Comparison of ENCODE assay signal across 15 cellular contexts in genomic region chr18:54880706-54881105, GRCh38. TPM values are rescaled to one million over a fixed set of nuclear protein-coding genes. Genes with fewer than 3 reads are reported as not detected.
DNase-seq lines count a peak whose midpoint lies in the region; ATAC-seq and TF ChIP-seq lines count a peak whose summit lies in the region.
"Had no signal": no experiment of that assay in that cellular context is flagged by ENCODE, and none has a peak within 500 bp of the region (broad histone marks: within the 10 kb centered on the region; RNA-seq: fewer than 3 reads in every experiment).

No MANE protein-coding gene starts in this region.

- peaks cover 1% of the 10 kb centered on the region for H3K27me3 Mint-ChIP-seq in activated CD8-positive, alpha-beta T cell treated with anti-CD3 and anti-CD28 coated beads for 36 hours

- WGBS in mesodermal cell (ENCODE audit: insufficient coverage in 2 of 2), 2 experiments: 80% methylated on average over 1 of the region's 1 CpG

- TF ChIP-seq CTCF in epithelial cell of esophagus (IDR thresholded peaks at IDR 0.05; ENCODE audit: insufficient read depth, low read depth, low read length, missing control alignments): no peak
- TF ChIP-seq CTCF in activated CD8-positive, alpha-beta T cell treated with anti-CD3 and anti-CD28 coated beads for 36 hours (IDR thresholded peaks at IDR 0.05): no peak

- TF ChIP-seq POLR2A in GM18505 (IDR thresholded peaks at IDR 0.05; ENCODE audit: borderline replicate concordance, extremely low read depth, insufficient read depth, insufficient read length): no peak

- H3K27ac ChIP-seq in mesodermal cell (ENCODE audit: low read depth, low read length, severe bottlenecking): peak overlapping the region; percentile 84
- H3K27ac ChIP-seq: neural progenitor cell, SK-N-MC had no signal

- H3K27ac Mint-ChIP-seq in activated CD8-positive, alpha-beta T cell treated with anti-CD3 and anti-CD28 coated beads for 36 hours: no peak overlapping the region
- H3K27ac Mint-ChIP-seq: CD14-positive monocyte had no signal

- H3K9me3 ChIP-seq in mesodermal cell (ENCODE audit: control insufficient read depth, low read length): no peaks in the 10 kb centered on the region

- intact Hi-C loops in activated CD8-positive, alpha-beta T cell treated with anti-CD3 and anti-CD28 coated beads for 36 hours (cut with micrococcal nuclease): no loop called here

- CTCF ChIA-PET in activated CD8-positive, alpha-beta T cell treated with anti-CD3 and anti-CD28 coated beads for 36 hours (lab: Charles Lee): no interaction called here

- no peaks in the 10 kb centered on the region for H3K36me3 Mint-ChIP-seq in activated CD8-positive, alpha-beta T cell treated with anti-CD3 and anti-CD28 coated beads for 36 hours (ENCODE audit: low read depth)
- H3K36me3 Mint-ChIP-seq: CD14-positive monocyte, neural progenitor cell had no signal

- H3K4me1 Mint-ChIP-seq in activated CD8-positive, alpha-beta T cell treated with anti-CD3 and anti-CD28 coated beads for 36 hours (ENCODE audit: low read depth): no peaks in the 10 kb centered on the region
- H3K4me1 Mint-ChIP-seq: CD14-positive monocyte had no signal

- H3K4me3 ChIP-seq in epithelial cell of esophagus (ENCODE audit: low read length) (no peak overlapping the region), mesodermal cell (ENCODE audit: extremely low read depth, insufficient read depth, low read length, poor library complexity, severe bottlenecking) (no peak overlapping the region)
- H3K4me3 ChIP-seq: neural progenitor cell, SK-N-MC had no signal

- POLR2A ChIA-PET in activated CD8-positive, alpha-beta T cell treated with anti-CD3 and anti-CD28 coated beads for 36 hours (lab: Charles Lee): no interaction called here

- H3K4me3 Mint-ChIP-seq in activated CD8-positive, alpha-beta T cell treated with anti-CD3 and anti-CD28 coated beads for 36 hours: no peak overlapping the region
- H3K4me3 Mint-ChIP-seq: activated T-cell treated with anti-CD3 and anti-CD28 coated beads, Interleukin-2, amount 50 U/mL, for 4 hours; CD14-positive monocyte; neural progenitor cell had no signal

- no peaks in the 10 kb centered on the region for H3K36me3 ChIP-seq in mesodermal cell (ENCODE audit: control insufficient read depth, insufficient read depth, low read length)
- H3K36me3 ChIP-seq: neural progenitor cell had no signal

- ATAC-seq in HG03354 (IDR thresholded peaks at IDR 0.05; ENCODE audit: poor library complexity, severe bottlenecking, unreplicated experiment) (no peak), HG03045 (IDR thresholded peaks at IDR 0.05; ENCODE audit: unreplicated experiment) (no peak), GM18505 (IDR thresholded peaks at IDR 0.05; ENCODE audit: unreplicated experiment) (no peak)
- no peak for ATAC-seq in activated CD8-positive, alpha-beta T cell treated with anti-CD3 and anti-CD28 coated beads for 36 hours
- ATAC-seq: activated T-cell treated with anti-CD3 and anti-CD28 coated beads, Interleukin-2, amount 50 U/mL, for 4 hours had no signal

- no peaks in the 10 kb centered on the region for H3K9me3 Mint-ChIP-seq in activated CD8-positive, alpha-beta T cell treated with anti-CD3 and anti-CD28 coated beads for 36 hours
- H3K9me3 Mint-ChIP-seq: activated T-cell treated with anti-CD3 and anti-CD28 coated beads, Interleukin-2, amount 50 U/mL, for 4 hours; neural progenitor cell had no signal

- H3K4me1 ChIP-seq in mesodermal cell (ENCODE audit: control insufficient read depth, insufficient read depth, low read length, poor library complexity, severe bottlenecking): peaks cover 29% of the 10 kb centered on the region

- DNase-seq in EH (ENCODE audit: low read depth) (peak; percentile 32), NCI-H226 (peak; percentile 45), epithelial cell of esophagus (ENCODE audit: low read depth) (peak; percentile 95)
- DNase-seq in activated CD8-positive, alpha-beta T cell treated with anti-CD3 and anti-CD28 coated beads for 36 hours: no peak
- DNase-seq: activated CD4-positive, CD25-positive, alpha-beta regulatory T cell; activated T-cell treated with anti-CD3 and anti-CD28 coated beads, Interleukin-2, amount 50 U/mL, for 4 hours; GF-D8; NCI-H774 had no signal

RNA-seq across cellular contexts. Expression of gene RAB27B, which starts 52.4 kb away (rescaled TPM):
- 3.3 TPM for polyA plus RNA-seq in mesodermal cell (2013, experiment 1 of 2)
- polyA plus RNA-seq in mesodermal cell (2013, experiment 2 of 2): 3.0 TPM
- total RNA-seq in activated CD8-positive, alpha-beta T cell treated with anti-CD3 and anti-CD28 coated beads for 36 hours: not detected
